1 cellular context compared by ENCODE assay signal in genomic region chr20:59320426-59320825, GRCh38.
TF ChIP-seq lines count a peak whose summit lies in the region.

No MANE protein-coding gene starts in this region.

TF ChIP-seq in HepG2, 621 proteins besides CTCF, POLR2A, EP300 and RAD21:
- TF ChIP-seq, protein P1, sequence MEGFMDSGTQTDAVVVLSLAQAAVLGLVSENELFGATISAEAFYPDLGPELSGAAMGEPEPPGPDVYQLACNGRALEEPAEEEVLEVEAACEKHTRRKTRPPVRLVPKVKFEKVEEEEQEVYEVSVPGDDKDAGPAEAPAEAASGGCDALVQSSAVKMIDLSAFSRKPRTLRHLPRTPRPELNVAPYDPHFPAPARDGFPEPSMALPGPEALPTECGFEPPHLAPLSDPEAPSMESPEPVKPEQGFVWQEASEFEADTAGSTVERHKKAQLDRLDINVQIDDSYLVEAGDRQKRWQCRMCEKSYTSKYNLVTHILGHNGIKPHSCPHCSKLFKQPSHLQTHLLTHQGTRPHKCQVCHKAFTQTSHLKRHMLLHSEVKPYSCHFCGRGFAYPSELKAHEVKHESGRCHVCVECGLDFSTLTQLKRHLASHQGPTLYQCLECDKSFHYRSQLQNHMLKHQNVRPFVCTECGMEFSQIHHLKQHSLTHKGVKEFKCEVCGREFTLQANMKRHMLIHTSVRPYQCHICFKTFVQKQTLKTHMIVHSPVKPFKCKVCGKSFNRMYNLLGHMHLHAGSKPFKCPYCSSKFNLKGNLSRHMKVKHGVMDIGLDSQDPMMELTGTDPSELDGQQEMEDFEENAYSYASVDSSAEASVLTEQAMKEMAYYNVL (CRISPR knock-in tag; IDR thresholded peaks at IDR 0.05; ENCODE audit: borderline replicate concordance): no peak
- TF ChIP-seq, protein P2, sequence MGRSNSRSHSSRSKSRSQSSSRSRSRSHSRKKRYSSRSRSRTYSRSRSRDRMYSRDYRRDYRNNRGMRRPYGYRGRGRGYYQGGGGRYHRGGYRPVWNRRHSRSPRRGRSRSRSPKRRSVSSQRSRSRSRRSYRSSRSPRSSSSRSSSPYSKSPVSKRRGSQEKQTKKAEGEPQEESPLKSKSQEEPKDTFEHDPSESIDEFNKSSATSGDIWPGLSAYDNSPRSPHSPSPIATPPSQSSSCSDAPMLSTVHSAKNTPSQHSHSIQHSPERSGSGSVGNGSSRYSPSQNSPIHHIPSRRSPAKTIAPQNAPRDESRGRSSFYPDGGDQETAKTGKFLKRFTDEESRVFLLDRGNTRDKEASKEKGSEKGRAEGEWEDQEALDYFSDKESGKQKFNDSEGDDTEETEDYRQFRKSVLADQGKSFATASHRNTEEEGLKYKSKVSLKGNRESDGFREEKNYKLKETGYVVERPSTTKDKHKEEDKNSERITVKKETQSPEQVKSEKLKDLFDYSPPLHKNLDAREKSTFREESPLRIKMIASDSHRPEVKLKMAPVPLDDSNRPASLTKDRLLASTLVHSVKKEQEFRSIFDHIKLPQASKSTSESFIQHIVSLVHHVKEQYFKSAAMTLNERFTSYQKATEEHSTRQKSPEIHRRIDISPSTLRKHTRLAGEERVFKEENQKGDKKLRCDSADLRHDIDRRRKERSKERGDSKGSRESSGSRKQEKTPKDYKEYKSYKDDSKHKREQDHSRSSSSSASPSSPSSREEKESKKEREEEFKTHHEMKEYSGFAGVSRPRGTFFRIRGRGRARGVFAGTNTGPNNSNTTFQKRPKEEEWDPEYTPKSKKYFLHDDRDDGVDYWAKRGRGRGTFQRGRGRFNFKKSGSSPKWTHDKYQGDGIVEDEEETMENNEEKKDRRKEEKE (IDR thresholded peaks at IDR 0.05): no peak
- TF ChIP-seq ETV5 (CRISPR knock-in tag; IDR thresholded peaks at IDR 0.05; ENCODE audit: borderline replicate concordance) (no peak), NBN (conservative IDR thresholded peaks at IDR 0.05) (no peak), NFYC (CRISPR knock-in tag; IDR thresholded peaks at IDR 0.05) (no peak), ZSCAN29 (CRISPR knock-in tag; conservative IDR thresholded peaks at IDR 0.05) (no peak), MLXIP (CRISPR knock-in tag; IDR thresholded peaks at IDR 0.05; ENCODE audit: borderline replicate concordance) (no peak), DBP (CRISPR knock-in tag; IDR thresholded peaks at IDR 0.05; ENCODE audit: not compliant biosample characterization) (no peak), ZNF737 (CRISPR knock-in tag; IDR thresholded peaks at IDR 0.05; ENCODE audit: borderline replicate concordance) (no peak), ZNF746 (CRISPR knock-in tag; IDR thresholded peaks at IDR 0.05) (no peak), ZNF101 (CRISPR knock-in tag; IDR thresholded peaks at IDR 0.05; ENCODE audit: borderline replicate concordance, low read depth) (no peak), DR1 (CRISPR knock-in tag; IDR thresholded peaks at IDR 0.05) (no peak), HIVEP1 (CRISPR knock-in tag; IDR thresholded peaks at IDR 0.05) (no peak)
- TF ChIP-seq, protein P3, sequence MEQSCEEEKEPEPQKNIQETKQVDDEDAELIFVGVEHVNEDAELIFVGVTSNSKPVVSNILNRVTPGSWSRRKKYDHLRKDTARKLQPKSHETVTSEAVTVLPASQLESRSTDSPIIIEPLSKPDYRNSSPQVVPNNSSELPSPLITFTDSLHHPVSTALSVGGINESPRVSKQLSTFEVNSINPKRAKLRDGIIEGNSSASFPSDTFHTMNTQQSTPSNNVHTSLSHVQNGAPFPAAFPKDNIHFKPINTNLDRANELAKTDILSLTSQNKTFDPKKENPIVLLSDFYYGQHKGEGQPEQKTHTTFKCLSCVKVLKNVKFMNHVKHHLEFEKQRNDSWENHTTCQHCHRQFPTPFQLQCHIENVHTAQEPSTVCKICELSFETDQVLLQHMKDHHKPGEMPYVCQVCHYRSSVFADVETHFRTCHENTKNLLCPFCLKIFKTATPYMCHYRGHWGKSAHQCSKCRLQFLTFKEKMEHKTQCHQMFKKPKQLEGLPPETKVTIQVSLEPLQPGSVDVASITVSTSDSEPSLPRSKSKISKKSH (CRISPR knock-in tag; IDR thresholded peaks at IDR 0.05; ENCODE audit: borderline replicate concordance): no peak
- TF ChIP-seq, protein P4, sequence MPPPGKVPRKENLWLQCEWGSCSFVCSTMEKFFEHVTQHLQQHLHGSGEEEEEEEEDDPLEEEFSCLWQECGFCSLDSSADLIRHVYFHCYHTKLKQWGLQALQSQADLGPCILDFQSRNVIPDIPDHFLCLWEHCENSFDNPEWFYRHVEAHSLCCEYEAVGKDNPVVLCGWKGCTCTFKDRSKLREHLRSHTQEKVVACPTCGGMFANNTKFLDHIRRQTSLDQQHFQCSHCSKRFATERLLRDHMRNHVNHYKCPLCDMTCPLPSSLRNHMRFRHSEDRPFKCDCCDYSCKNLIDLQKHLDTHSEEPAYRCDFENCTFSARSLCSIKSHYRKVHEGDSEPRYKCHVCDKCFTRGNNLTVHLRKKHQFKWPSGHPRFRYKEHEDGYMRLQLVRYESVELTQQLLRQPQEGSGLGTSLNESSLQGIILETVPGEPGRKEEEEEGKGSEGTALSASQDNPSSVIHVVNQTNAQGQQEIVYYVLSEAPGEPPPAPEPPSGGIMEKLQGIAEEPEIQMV (CRISPR knock-in tag; IDR thresholded peaks at IDR 0.05; ENCODE audit: low read depth): no peak
- TF ChIP-seq, protein P5, sequence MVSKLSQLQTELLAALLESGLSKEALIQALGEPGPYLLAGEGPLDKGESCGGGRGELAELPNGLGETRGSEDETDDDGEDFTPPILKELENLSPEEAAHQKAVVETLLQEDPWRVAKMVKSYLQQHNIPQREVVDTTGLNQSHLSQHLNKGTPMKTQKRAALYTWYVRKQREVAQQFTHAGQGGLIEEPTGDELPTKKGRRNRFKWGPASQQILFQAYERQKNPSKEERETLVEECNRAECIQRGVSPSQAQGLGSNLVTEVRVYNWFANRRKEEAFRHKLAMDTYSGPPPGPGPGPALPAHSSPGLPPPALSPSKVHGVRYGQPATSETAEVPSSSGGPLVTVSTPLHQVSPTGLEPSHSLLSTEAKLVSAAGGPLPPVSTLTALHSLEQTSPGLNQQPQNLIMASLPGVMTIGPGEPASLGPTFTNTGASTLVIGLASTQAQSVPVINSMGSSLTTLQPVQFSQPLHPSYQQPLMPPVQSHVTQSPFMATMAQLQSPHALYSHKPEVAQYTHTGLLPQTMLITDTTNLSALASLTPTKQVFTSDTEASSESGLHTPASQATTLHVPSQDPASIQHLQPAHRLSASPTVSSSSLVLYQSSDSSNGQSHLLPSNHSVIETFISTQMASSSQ (IDR thresholded peaks at IDR 0.05; ENCODE audit: low read depth): no peak
- TF ChIP-seq, protein P5 (CRISPR knock-in tag; IDR thresholded peaks at IDR 0.05; ENCODE audit: borderline replicate concordance): no peak
